In genomic region chr12:32755654-32756475, GRCh38 we compare ENCODE assay signal across 1 cellular context.
TF ChIP-seq lines count a peak whose summit lies in the region.

YARS2 (minus strand) TSS chr12:32755897; CDS start chr12:32755874, 23 bp downstream.

TF ChIP-seq in SK-N-SH, 30 proteins besides CTCF, POLR2A, EP300 and RAD21 (continued from another document):
- TF ChIP-seq SIN3A (IDR thresholded peaks at IDR 0.05; ENCODE audit: borderline replicate concordance, low read depth, low read length), result no peak
- TF ChIP-seq FOXJ3 (CRISPR knock-in tag; IDR thresholded peaks at IDR 0.05), result no peak
- TF ChIP-seq TEAD4 (IDR thresholded peaks at IDR 0.05; ENCODE audit: borderline replicate concordance, insufficient read depth), result no peak
- TF ChIP-seq FOXM1 (IDR thresholded peaks at IDR 0.05; ENCODE audit: low read depth), result no peak
- no peak for TF ChIP-seq ZBTB33 (IDR thresholded peaks at IDR 0.05; ENCODE audit: borderline replicate concordance, low read depth)
- no peak for TF ChIP-seq USF1 (IDR thresholded peaks at IDR 0.05; ENCODE audit: borderline replicate concordance, low read depth)
- no peak for TF ChIP-seq FOSL2 (IDR thresholded peaks at IDR 0.05; ENCODE audit: borderline replicate concordance, low read depth)
- TF ChIP-seq MEF2A (IDR thresholded peaks at IDR 0.05; ENCODE audit: borderline replicate concordance, low read depth), result no peak
- TF ChIP-seq NFIC (IDR thresholded peaks at IDR 0.05; ENCODE audit: borderline replicate concordance), result no peak
- peak; percentile 89 for TF ChIP-seq NRF1 (IDR thresholded peaks at IDR 0.05; ENCODE audit: low read depth, low read length)
- no peak for TF ChIP-seq GATA2 (CRISPR knock-in tag; IDR thresholded peaks at IDR 0.05)
- peak; percentile 94 for TF ChIP-seq POLR2AphosphoS5 (IDR thresholded peaks at IDR 0.05; ENCODE audit: low read depth, low read length)
- peak; percentile 93 for TF ChIP-seq TAF1 (IDR thresholded peaks at IDR 0.05; ENCODE audit: borderline replicate concordance, low read depth, low read length)
- TF ChIP-seq RXRA (IDR thresholded peaks at IDR 0.05; ENCODE audit: borderline replicate concordance, low read depth), result no peak
- TF ChIP-seq ELF1 (IDR thresholded peaks at IDR 0.05), result no peak
- no peak for TF ChIP-seq GABPA (IDR thresholded peaks at IDR 0.05; ENCODE audit: low read depth)
- no peak for TF ChIP-seq TCF12 (IDR thresholded peaks at IDR 0.05)
- no peak for TF ChIP-seq EZH2phosphoT487 (IDR thresholded peaks at IDR 0.05; ENCODE audit: borderline replicate concordance, low read depth)
- no peak for TF ChIP-seq REST (IDR thresholded peaks at IDR 0.05; ENCODE audit: low read depth, low read length)
- peak; percentile 92 for TF ChIP-seq SMC3 (IDR thresholded peaks at IDR 0.05; ENCODE audit: low read depth, low read length)
- TF ChIP-seq CHD2 (IDR thresholded peaks at IDR 0.05; ENCODE audit: low read length, partially characterized antibody), result peak; percentile 18
- no peak for TF ChIP-seq RFX5 (IDR thresholded peaks at IDR 0.05; ENCODE audit: low read length)
